8 cellular contexts compared by ENCODE assay signal in the genomic region with DNA sequence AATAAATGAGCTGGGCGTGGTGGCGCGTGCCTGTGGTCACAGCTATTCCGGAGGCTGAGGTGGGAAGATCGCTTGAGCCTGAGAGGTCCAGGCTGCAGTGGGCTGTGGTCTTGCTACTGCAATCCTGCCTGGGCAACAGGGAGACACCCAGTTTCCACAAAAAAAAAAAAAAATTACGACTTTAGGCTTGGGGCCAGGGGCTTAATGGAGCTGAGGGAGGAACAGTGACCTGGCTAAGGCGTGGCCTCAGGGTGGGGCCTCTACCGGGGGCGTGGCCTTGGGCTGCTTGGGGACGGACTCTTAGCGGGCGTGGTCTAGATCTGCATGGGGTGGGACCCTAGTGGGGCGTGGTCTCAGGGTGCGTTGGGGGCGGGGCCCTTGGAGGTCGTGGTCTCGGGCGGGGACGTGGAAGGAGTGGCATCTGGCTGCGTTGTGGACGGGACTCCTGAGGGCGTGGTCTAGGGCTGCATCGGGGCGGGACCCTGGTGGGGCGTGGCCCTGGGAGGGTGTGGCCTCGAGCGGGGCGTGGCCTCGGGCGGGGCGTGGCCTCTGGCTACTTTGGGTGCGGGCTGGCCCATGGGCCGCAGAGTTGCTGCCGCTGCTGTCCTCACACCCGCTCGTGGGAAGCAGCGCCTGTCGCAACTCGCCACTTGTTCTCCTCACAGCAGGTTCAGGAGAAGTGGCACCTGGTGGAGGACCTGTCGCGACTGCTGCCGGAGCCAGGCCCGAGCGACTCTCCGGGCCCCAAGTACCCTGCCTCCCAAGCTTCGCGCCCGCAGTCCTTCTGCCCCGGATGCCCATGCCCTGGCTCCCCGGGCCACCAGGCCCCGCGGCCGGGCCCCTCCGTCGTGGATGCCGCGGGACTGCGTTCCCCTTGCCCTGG. TPM values are rescaled to one million over a fixed set of nuclear protein-coding genes. Genes with fewer than 3 reads are reported as not detected.
DNase-seq lines count a peak whose midpoint lies in the region; ATAC-seq lines count a peak whose summit lies in the region.

No MANE protein-coding gene starts in this region.

- peaks cover 29 to 81% (median 53%) of the 10 kb centered on the region in 4 donors for H3K4me1 Mint-ChIP-seq in CD4-positive, alpha-beta memory T cell
- H3K4me1 Mint-ChIP-seq in activated CD4-positive, alpha-beta T cell treated with anti-CD3 and anti-CD28 coated beads, Interleukin-2, amount 10 ng/mL, durations not matched to agents 7 days and 5 days, result peaks cover 57% of the 10 kb centered on the region
- H3K4me1 Mint-ChIP-seq in stimulated activated naive B cell treated with anti-CD40 and anti-IgM and Interleukin-4, amounts not matched to agents 10 μg/mL and 1 μg/mL and 100 μg/mL, for 72 hours, result peaks cover 72 to 97% of the 10 kb centered on the region in 2 donors

- peak; percentile 95 to 97 (median 96) for DNase-seq in CD4-positive, alpha-beta memory T cell
- DNase-seq in NCI-H82 (lab: John Stamatoyannopoulos, UW), result peak; percentile 100
- peak; percentile 98 for DNase-seq in activated CD4-positive, alpha-beta T cell treated with anti-CD3 and anti-CD28 coated beads, Interleukin-2, amount 10 ng/mL, durations not matched to agents 7 days and 5 days
- peak; percentile 91 for DNase-seq in effector CD8-positive, alpha-beta T cell (lab: John Stamatoyannopoulos, UW)
- peak; percentile 99 for DNase-seq in stimulated activated naive B cell treated with anti-CD40 and anti-IgM and Interleukin-4, amounts not matched to agents 10 μg/mL and 1 μg/mL and 100 μg/mL, for 72 hours

- peak overlapping the region; percentile 82 to 94 (median 91) for H3K27ac Mint-ChIP-seq in CD4-positive, alpha-beta memory T cell
- peak overlapping the region; percentile 83 for H3K27ac Mint-ChIP-seq in activated CD4-positive, alpha-beta T cell treated with anti-CD3 and anti-CD28 coated beads, Interleukin-2, amount 10 ng/mL, durations not matched to agents 7 days and 5 days
- peak overlapping the region; percentile 98 for H3K27ac Mint-ChIP-seq in stimulated activated naive B cell treated with anti-CD40 and anti-IgM and Interleukin-4, amounts not matched to agents 10 μg/mL and 1 μg/mL and 100 μg/mL, for 72 hours

- intact Hi-C loops in CD4-positive, alpha-beta memory T cell (cut with micrococcal nuclease), result loop anchor here (1.0 kb wide), 3 partner anchors 10 to 74 kb away; a partner anchor contains a TSS

- peak overlapping the region; percentile 0 for H3K27ac ChIP-seq in CD4-positive, alpha-beta memory T cell (ENCODE audit: low read depth, low read length)
- peak overlapping the region; percentile 25 to 67 for H3K27ac ChIP-seq in mucosa of rectum (ENCODE audit: low read depth in 2 of 2, low read length in 2 of 2)

- H3K36me3 Mint-ChIP-seq in CD4-positive, alpha-beta memory T cell, result peaks cover 22 to 40% of the 10 kb centered on the region in 2 donors
- peaks cover 52% of the 10 kb centered on the region for H3K36me3 Mint-ChIP-seq in activated CD4-positive, alpha-beta T cell treated with anti-CD3 and anti-CD28 coated beads, Interleukin-2, amount 10 ng/mL, durations not matched to agents 7 days and 5 days (ENCODE audit: low read depth)
- H3K36me3 Mint-ChIP-seq in stimulated activated naive B cell treated with anti-CD40 and anti-IgM and Interleukin-4, amounts not matched to agents 10 μg/mL and 1 μg/mL and 100 μg/mL, for 72 hours, result peaks cover 62 to 76% of the 10 kb centered on the region in 2 donors

- CTCF ChIA-PET in CD4-positive, alpha-beta memory T cell (lab: Charles Lee; ENCODE audit: partially characterized antibody), result interaction anchor here (0.8 to 8.0 kb wide), 7 partner anchors 12 to 56 kb away, joined by 3 to 107 read pairs (median 4); a partner anchor contains a TSS
- CTCF ChIA-PET in activated CD4-positive, alpha-beta T cell treated with anti-CD3 and anti-CD28 coated beads, Interleukin-2, amount 10 ng/mL, durations not matched to agents 7 days and 5 days (lab: Charles Lee), result interaction anchor here (0.6 to 15.8 kb wide), 8 partner anchors 10 to 152 kb away, joined by 3 to 118 read pairs (median 4); a partner anchor contains a TSS

- H3K4me1 ChIP-seq in CD4-positive, alpha-beta memory T cell (ENCODE audit: insufficient read depth, low read length), result peaks cover 86% of the 10 kb centered on the region
- peaks cover 41 to 43% of the 10 kb centered on the region in 2 donors for H3K4me1 ChIP-seq in mucosa of rectum (ENCODE audit: control insufficient read depth in 2 of 2, insufficient read depth in 2 of 2, low read length in 2 of 2)

- H3K4me3 ChIP-seq in CD4-positive, alpha-beta memory T cell (ENCODE audit: low read length in 2 of 2), result peak overlapping the region in 1 of 2 donors; percentile 2
- H3K4me3 ChIP-seq in mucosa of rectum (ENCODE audit: low read length in 2 of 2), result peak overlapping the region; percentile 22 to 44

- no peaks in the 10 kb centered on the region for H3K27me3 ChIP-seq in CD4-positive, alpha-beta memory T cell (ENCODE audit: insufficient read depth, low read length)
- H3K27me3 ChIP-seq in mucosa of rectum (ENCODE audit: control insufficient read depth in 2 of 2, insufficient read depth in 2 of 2, low read length in 2 of 2), result no peaks in the 10 kb centered on the region

- no peaks in the 10 kb centered on the region for H3K9me3 ChIP-seq in CD4-positive, alpha-beta memory T cell (ENCODE audit: control insufficient read depth in 1 of 2, low read length in 2 of 2)
- H3K9me3 ChIP-seq in mucosa of rectum (ENCODE audit: control insufficient read depth in 2 of 2, low read length in 2 of 2), result no peaks in the 10 kb centered on the region

- H3K27me3 Mint-ChIP-seq in CD4-positive, alpha-beta memory T cell, result no peaks in the 10 kb centered on the region
- H3K27me3 Mint-ChIP-seq in activated CD4-positive, alpha-beta T cell treated with anti-CD3 and anti-CD28 coated beads, Interleukin-2, amount 10 ng/mL, durations not matched to agents 7 days and 5 days, result no peaks in the 10 kb centered on the region
- no peaks in the 10 kb centered on the region for H3K27me3 Mint-ChIP-seq in stimulated activated naive B cell treated with anti-CD40 and anti-IgM and Interleukin-4, amounts not matched to agents 10 μg/mL and 1 μg/mL and 100 μg/mL, for 72 hours

- no peaks in the 10 kb centered on the region for H3K9me3 Mint-ChIP-seq in CD4-positive, alpha-beta memory T cell
- no peaks in the 10 kb centered on the region for H3K9me3 Mint-ChIP-seq in activated CD4-positive, alpha-beta T cell treated with anti-CD3 and anti-CD28 coated beads, Interleukin-2, amount 10 ng/mL, durations not matched to agents 7 days and 5 days
- H3K9me3 Mint-ChIP-seq in stimulated activated naive B cell treated with anti-CD40 and anti-IgM and Interleukin-4, amounts not matched to agents 10 μg/mL and 1 μg/mL and 100 μg/mL, for 72 hours, result no peaks in the 10 kb centered on the region

- peaks cover 31% of the 10 kb centered on the region for H3K36me3 ChIP-seq in CD4-positive, alpha-beta memory T cell (ENCODE audit: insufficient read depth, low read length)
- H3K36me3 ChIP-seq in mucosa of rectum (ENCODE audit: control insufficient read depth in 2 of 2, insufficient read depth in 2 of 2, low read length in 2 of 2), result peaks cover 0 to under 1% of the 10 kb centered on the region in 2 donors

- peak overlapping the region; percentile 56 to 59 for H3K9ac ChIP-seq in mucosa of rectum (ENCODE audit: low read depth in 1 of 2, low read length in 2 of 2)

- POLR2A ChIA-PET in CD4-positive, alpha-beta memory T cell (lab: Charles Lee; ENCODE audit: partially characterized antibody), result interaction anchor here (0.8 to 26.7 kb wide), 10 partner anchors 9 to 73 kb away, joined by 3 to 1172 read pairs (median 4); a partner anchor contains a TSS
- POLR2A ChIA-PET in activated CD4-positive, alpha-beta T cell treated with anti-CD3 and anti-CD28 coated beads, Interleukin-2, amount 10 ng/mL, durations not matched to agents 7 days and 5 days (lab: Charles Lee), result interaction anchor here (0.6 to 1.6 kb wide), 7 partner anchors 10 to 46 kb away, joined by 3 to 8 read pairs (median 4); a partner anchor contains a TSS

- peak overlapping the region; percentile 30 to 72 (median 58) for H3K4me3 Mint-ChIP-seq in CD4-positive, alpha-beta memory T cell
- H3K4me3 Mint-ChIP-seq in activated CD4-positive, alpha-beta T cell treated with anti-CD3 and anti-CD28 coated beads, Interleukin-2, amount 10 ng/mL, durations not matched to agents 7 days and 5 days, result peak overlapping the region; percentile 41
- H3K4me3 Mint-ChIP-seq in stimulated activated naive B cell treated with anti-CD40 and anti-IgM and Interleukin-4, amounts not matched to agents 10 μg/mL and 1 μg/mL and 100 μg/mL, for 72 hours, result peak overlapping the region; percentile 37 to 77

- ATAC-seq in GM19395 (IDR thresholded peaks at IDR 0.05; ENCODE audit: unreplicated experiment) (peak; percentile 64), HG03442 (IDR thresholded peaks at IDR 0.05; ENCODE audit: unreplicated experiment) (peak; percentile 73)
- ATAC-seq in stimulated activated naive B cell treated with anti-CD40 and anti-IgM and Interleukin-4, amounts not matched to agents 10 μg/mL and 1 μg/mL and 100 μg/mL, for 72 hours (replicated peaks), result peak; percentile 73 to 82

RNA-seq across cellular contexts. Expression of a gene that starts 5.8 kb away (rescaled TPM):
- total RNA-seq in CD4-positive, alpha-beta memory T cell, result not detected
- not detected for polyA plus RNA-seq in CD4-positive, alpha-beta memory T cell
- not detected for total RNA-seq in activated CD4-positive, alpha-beta T cell treated with anti-CD3 and anti-CD28 coated beads, Interleukin-2, amount 10 ng/mL, durations not matched to agents 7 days and 5 days

RNA-seq across cellular contexts. Expression of a gene that starts 9.8 kb away (rescaled TPM):
- 100 to 1,000 TPM; 424 to 430 TPM for total RNA-seq in CD4-positive, alpha-beta memory T cell
- polyA plus RNA-seq in CD4-positive, alpha-beta memory T cell, result 100 to 1,000 TPM in 1 of 2 donors, 10 to 100 TPM in 1; 77.7 to 172 TPM
- total RNA-seq in activated CD4-positive, alpha-beta T cell treated with anti-CD3 and anti-CD28 coated beads, Interleukin-2, amount 10 ng/mL, durations not matched to agents 7 days and 5 days, result 100 to 1,000 TPM; 331 to 364 TPM

RNA-seq across cellular contexts. Expression of a gene that starts 11.9 kb away (rescaled TPM):
- total RNA-seq in CD4-positive, alpha-beta memory T cell, result 100 to 1,000 TPM; 697 to 702 TPM
- 100 to 1,000 TPM; 258 to 300 TPM for polyA plus RNA-seq in CD4-positive, alpha-beta memory T cell
- 100 to 1,000 TPM; 414 to 438 TPM for total RNA-seq in activated CD4-positive, alpha-beta T cell treated with anti-CD3 and anti-CD28 coated beads, Interleukin-2, amount 10 ng/mL, durations not matched to agents 7 days and 5 days

RNA-seq across cellular contexts. Expression of a gene that starts 28.0 kb away (rescaled TPM):
- total RNA-seq in CD4-positive, alpha-beta memory T cell, result 10 to 100 TPM; 60.3 to 61.6 TPM
- 100 to 1,000 TPM; 144 to 234 TPM for polyA plus RNA-seq in CD4-positive, alpha-beta memory T cell
- total RNA-seq in activated CD4-positive, alpha-beta T cell treated with anti-CD3 and anti-CD28 coated beads, Interleukin-2, amount 10 ng/mL, durations not matched to agents 7 days and 5 days, result 10 to 100 TPM; 49.7 to 57.6 TPM

RNA-seq across cellular contexts. Expression of a gene that starts 46.4 kb away (rescaled TPM):
- under 1 TPM in 1 of 2 experiments, not detected in 1; 0.55 TPM for total RNA-seq in CD4-positive, alpha-beta memory T cell
- 1 to 10 TPM in 1 of 2 donors, under 1 TPM in 1; 0.88 to 1.4 TPM for polyA plus RNA-seq in CD4-positive, alpha-beta memory T cell
- total RNA-seq in activated CD4-positive, alpha-beta T cell treated with anti-CD3 and anti-CD28 coated beads, Interleukin-2, amount 10 ng/mL, durations not matched to agents 7 days and 5 days, result 100 to 1,000 TPM; 121 to 136 TPM
